ENCODE assay signal across 1 cellular context in the genomic region with DNA sequence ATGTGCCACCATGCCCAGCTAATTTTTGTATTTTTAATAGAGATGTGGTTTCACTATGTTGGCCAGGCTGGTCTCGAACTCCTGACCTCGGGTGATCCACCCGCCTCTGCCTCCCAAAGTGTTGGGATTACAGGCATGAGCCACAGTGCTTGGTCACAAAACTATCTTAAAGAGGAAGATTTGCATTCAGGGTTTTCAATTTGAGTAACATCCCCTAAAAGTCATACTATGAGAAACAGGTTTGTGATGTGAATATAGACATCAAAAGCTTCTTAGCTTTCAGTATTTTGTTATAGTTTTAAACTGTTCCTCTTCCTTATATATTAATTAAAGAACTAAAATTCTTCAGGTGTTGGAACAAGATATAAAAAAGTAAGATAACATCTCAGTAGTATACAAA. TPM values are rescaled to one million over a fixed set of nuclear protein-coding genes. Genes with fewer than 3 reads are reported as not detected.
"Had no signal": no experiment of that assay in that cellular context is flagged by ENCODE, and none has a peak within 500 bp of the region (broad histone marks: within the 10 kb centered on the region; RNA-seq: fewer than 3 reads in every experiment).

No MANE protein-coding gene starts in this region.

RNA-seq across cellular contexts. Expression of gene AOX1, which starts 24.4 kb away (rescaled TPM):
- polyA plus RNA-seq: neural cell had no signal
